Comparison of ENCODE assay signal across 14 cellular contexts in the genomic region with DNA sequence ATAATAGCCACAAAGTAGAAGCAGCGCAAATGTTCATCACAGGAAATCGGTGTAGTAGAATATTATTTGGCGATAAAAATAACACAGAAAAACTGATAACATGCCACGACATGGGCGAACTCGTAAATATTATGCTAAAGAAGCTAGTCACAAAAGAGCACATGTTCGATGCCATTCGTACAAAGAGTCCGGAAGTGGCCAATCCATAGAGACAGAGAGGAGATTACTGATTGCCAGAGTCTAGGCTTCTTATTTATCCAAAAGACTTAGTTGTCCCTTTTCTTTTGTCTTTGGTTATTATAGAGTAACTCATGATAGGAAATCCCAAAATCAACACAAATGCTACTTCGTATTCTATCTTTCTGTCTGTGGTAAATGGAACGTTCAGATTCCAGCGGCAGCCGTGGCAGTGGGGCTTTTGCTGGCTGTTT. TPM values are rescaled to one million over a fixed set of nuclear protein-coding genes. Genes with fewer than 3 reads are reported as not detected.
DNase-seq lines count a peak whose midpoint lies in the region; ATAC-seq and TF ChIP-seq lines count a peak whose summit lies in the region.
"Had no signal": no experiment of that assay in that cellular context is flagged by ENCODE, and none has a peak within 500 bp of the region (broad histone marks: within the 10 kb centered on the region; RNA-seq: fewer than 3 reads in every experiment).

No MANE protein-coding gene starts in this region.

- no peak for ATAC-seq in natural killer cell

- H3K4me3 Mint-ChIP-seq in T-helper 2 cell treated with Interferon-gamma antibody and Interleukin-4, amounts not matched to agents 5 μg/mL and 100 μg/mL, for 36 hours, result peak overlapping the region; percentile 25
- H3K4me3 Mint-ChIP-seq in natural killer cell, result peak overlapping the region; percentile 89
- H3K4me3 Mint-ChIP-seq in progenitor cell of endocrine pancreas (ENCODE audit: low read depth), result no peak overlapping the region

- H3K27ac Mint-ChIP-seq in T-helper 2 cell treated with Interferon-gamma antibody and Interleukin-4, amounts not matched to agents 5 μg/mL and 100 μg/mL, for 36 hours, result peak overlapping the region; percentile 71
- H3K27ac Mint-ChIP-seq in natural killer cell, result peak overlapping the region; percentile 94 to 95
- H3K27ac Mint-ChIP-seq in progenitor cell of endocrine pancreas, result no peak overlapping the region

- TF ChIP-seq CTCF in RWPE1 (conservative IDR thresholded peaks at IDR 0.05; ENCODE audit: low read depth) (no peak), brain microvascular endothelial cell (IDR thresholded peaks at IDR 0.05; ENCODE audit: low read depth, low read length, missing control alignments) (no peak), natural killer cell (IDR thresholded peaks at IDR 0.05) (no peak), foreskin fibroblast (IDR thresholded peaks at IDR 0.05; ENCODE audit: low read depth, low read length) (no peak), progenitor cell of endocrine pancreas (IDR thresholded peaks at IDR 0.05; ENCODE audit: unreplicated experiment) (no peak)

- peak overlapping the region; percentile 97 for H3K27ac ChIP-seq in RWPE1
- H3K27ac ChIP-seq in brain microvascular endothelial cell, result peak overlapping the region; percentile 7
- H3K27ac ChIP-seq: colonic mucosa, prostate gland, suprapubic skin had no signal

- H3K27me3 Mint-ChIP-seq in T-helper 2 cell treated with Interferon-gamma antibody and Interleukin-4, amounts not matched to agents 5 μg/mL and 100 μg/mL, for 36 hours (ENCODE audit: low read depth), result no peaks in the 10 kb centered on the region
- H3K27me3 Mint-ChIP-seq in natural killer cell (ENCODE audit: low read depth in 2 of 2) (no peaks in the 10 kb centered on the region), progenitor cell of endocrine pancreas (no peaks in the 10 kb centered on the region)

- peaks cover 70% of the 10 kb centered on the region for H3K36me3 ChIP-seq in brain microvascular endothelial cell (replicated peaks)

- POLR2A ChIA-PET in RWPE1 (lab: Yijun Ruan, JAX; ENCODE audit: low non-redundant PET), result no interaction called here

- H3K4me1 Mint-ChIP-seq in T-helper 2 cell treated with Interferon-gamma antibody and Interleukin-4, amounts not matched to agents 5 μg/mL and 100 μg/mL, for 36 hours (ENCODE audit: low read depth), result peaks cover 64% of the 10 kb centered on the region
- H3K4me1 Mint-ChIP-seq in natural killer cell, result peaks cover 61 to 68% of the 10 kb centered on the region in 2 donors
- no peaks in the 10 kb centered on the region for H3K4me1 Mint-ChIP-seq in progenitor cell of endocrine pancreas (ENCODE audit: low read depth)

- H3K9me3 Mint-ChIP-seq in T-helper 2 cell treated with Interferon-gamma antibody and Interleukin-4, amounts not matched to agents 5 μg/mL and 100 μg/mL, for 36 hours, result peaks cover 5% of the 10 kb centered on the region
- H3K9me3 Mint-ChIP-seq in natural killer cell (peaks cover 0 to 4% of the 10 kb centered on the region in 2 donors), progenitor cell of endocrine pancreas (ENCODE audit: low read depth) (peaks cover 8% of the 10 kb centered on the region)

- CTCF ChIA-PET in RWPE1 (lab: Yijun Ruan, JAX), result interaction anchor here (0.5 to 1.2 kb wide), 8 partner anchors 11 to 758 kb away, joined by 3 to 5 read pairs (median 4); no protein-coding TSS in a partner anchor

- in situ Hi-C loops in brain microvascular endothelial cell (cut with HindIII; ENCODE audit: low pct_ligation_motif_present, low sequenced_read_pairs), result no loop called here

- peaks cover 81% of the 10 kb centered on the region for H3K36me3 Mint-ChIP-seq in T-helper 2 cell treated with Interferon-gamma antibody and Interleukin-4, amounts not matched to agents 5 μg/mL and 100 μg/mL, for 36 hours (ENCODE audit: low read depth)
- H3K36me3 Mint-ChIP-seq in natural killer cell (peaks cover 5% of the 10 kb centered on the region), progenitor cell of endocrine pancreas (ENCODE audit: insufficient read depth) (peaks cover 19% of the 10 kb centered on the region)

- no peaks in the 10 kb centered on the region for H3K27me3 ChIP-seq in brain microvascular endothelial cell (replicated peaks)
- H3K27me3 ChIP-seq: colonic mucosa, esophagus muscularis mucosa, heart right ventricle, suprapubic skin had no signal

- H3K4me3 ChIP-seq in brain microvascular endothelial cell (ENCODE audit: low read depth, low read length), result no peak overlapping the region
- H3K4me3 ChIP-seq in foreskin fibroblast (ENCODE audit: low read depth in 1 of 2, low read length in 2 of 2), result no peak overlapping the region
- H3K4me3 ChIP-seq: colonic mucosa, esophagus muscularis mucosa, heart right ventricle, prostate gland, suprapubic skin had no signal

- DNase-seq in T-helper 2 cell treated with Interferon-gamma antibody and Interleukin-4, amounts not matched to agents 5 μg/mL and 100 μg/mL, for 36 hours (ENCODE audit: low spot score), result no peak
- DNase-seq in T-helper 2 cell (no peak), RWPE1 (ENCODE audit: low spot score) (no peak), brain microvascular endothelial cell (no peak), natural killer cell (no peak), foreskin fibroblast (no peak), cerebellar cortex (ENCODE audit: low spot score) (no peak), progenitor cell of endocrine pancreas (ENCODE audit: low spot score, unreplicated experiment) (no peak)
- DNase-seq: NCI-H2107 had no signal

- intact Hi-C loops in natural killer cell (cut with micrococcal nuclease), result loop anchor here (10.0 kb wide), 1 partner anchor 139 kb away; no protein-coding TSS in a partner anchor

RNA-seq across cellular contexts. Expression of gene MED15, which starts 56.5 kb away (rescaled TPM):
- total RNA-seq in natural killer cell, result 100 to 1,000 TPM; 269 to 291 (median 270) TPM
- 77.8 and 78.0 TPM in 2 replicates for total RNA-seq in progenitor cell of endocrine pancreas
